In the genomic region with DNA sequence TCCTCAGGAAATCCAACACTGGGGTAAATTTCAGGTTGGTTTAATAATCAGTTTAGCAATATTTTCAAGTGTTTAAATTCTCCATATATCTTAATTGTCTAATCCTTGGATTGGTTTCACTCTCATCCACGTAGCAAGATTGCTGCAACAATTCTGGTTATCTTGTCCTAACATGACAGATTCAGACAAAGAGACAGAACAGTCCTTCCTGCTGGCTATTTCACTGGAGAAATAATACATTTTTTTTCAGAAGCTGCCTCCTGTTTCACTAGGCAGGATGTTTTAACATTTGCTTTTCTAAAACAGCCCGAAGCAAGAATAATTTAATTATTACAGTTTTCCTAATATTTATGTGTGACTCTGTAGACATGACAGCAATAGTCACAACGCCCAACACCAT, we compare ENCODE assay signal across 16 cellular contexts.
DNase-seq lines count a peak whose midpoint lies in the region; ATAC-seq and TF ChIP-seq lines count a peak whose summit lies in the region.
"Had no signal": no experiment of that assay in that cellular context is flagged by ENCODE, and none has a peak within 500 bp of the region (broad histone marks: within the 10 kb centered on the region; RNA-seq: fewer than 3 reads in every experiment).

No MANE protein-coding gene starts in this region.

- H3K4me1 ChIP-seq in OCI-LY1 (ENCODE audit: insufficient read depth, low read length, severe bottlenecking) (peaks cover 68% of the 10 kb centered on the region), PC-3 (ENCODE audit: insufficient read depth, low read length) (no peaks in the 10 kb centered on the region)

- POLR2A ChIA-PET in PC-3 (lab: Charles Lee; ENCODE audit: unreplicated experiment), result no interaction called here

- H3K27me3 ChIP-seq in OCI-LY1 (ENCODE audit: insufficient read depth, low read length) (no peaks in the 10 kb centered on the region), SU-DHL-6 (ENCODE audit: low read length) (no peaks in the 10 kb centered on the region), PC-3 (ENCODE audit: low read length) (no peaks in the 10 kb centered on the region)
- H3K27me3 ChIP-seq: BLaER1 treated with 17β-estradiol and CSF1 and Interleukin-3, amounts not matched to agents 10 nM and 100 nM had no signal

- peak overlapping the region; percentile 56 for H3K27ac ChIP-seq in OCI-LY1 (ENCODE audit: low read depth, low read length, poor library complexity, severe bottlenecking)
- H3K27ac ChIP-seq in SU-DHL-6 (ENCODE audit: low read depth, low read length), result no peak overlapping the region
- no peak overlapping the region for H3K27ac ChIP-seq in PC-3 (ENCODE audit: low read length)
- H3K27ac ChIP-seq: BLaER1 treated with 17β-estradiol and CSF1 and Interleukin-3, amounts not matched to agents 10 nM and 100 nM; GM23248 had no signal

- H3K79me2 ChIP-seq in OCI-LY1 (ENCODE audit: insufficient read depth, low read length) (no peaks in the 10 kb centered on the region), SU-DHL-6 (ENCODE audit: insufficient read depth, low read length) (no peaks in the 10 kb centered on the region), PC-3 (ENCODE audit: low read length) (no peaks in the 10 kb centered on the region)

- in situ Hi-C loops in G401 (cut with HindIII; ENCODE audit: low sequenced_read_pairs), result no loop called here

- no peak for ATAC-seq in PC-3

- no peak overlapping the region; the same call in 1 of the 2 replicates for H3K9ac ChIP-seq in OCI-LY1 (ENCODE audit: low read length)
- no peak overlapping the region for H3K9ac ChIP-seq in SU-DHL-6 (ENCODE audit: low read length)
- no peak overlapping the region for H3K9ac ChIP-seq in PC-3 (ENCODE audit: low read length)
- H3K9ac ChIP-seq: BLaER1 treated with 17β-estradiol and CSF1 and Interleukin-3, amounts not matched to agents 10 nM and 100 nM; GM23248 had no signal

- peak; percentile 12 for DNase-seq in G401 (ENCODE audit: low spot score)
- DNase-seq in activated CD4-positive, alpha-beta T cell treated with anti-CD3 and anti-CD28 coated beads, Interleukin-2, amount 50 U/mL, for 4 hours, result no peak
- DNase-seq in PC-3, result no peak
- DNase-seq in A172 (ENCODE audit: low spot score), result no peak
- DNase-seq: CD4-positive, alpha-beta T cell; CD8-positive, alpha-beta memory T cell; DMS 273 treated with DMSO at 0.1 percent for 48 hours; DMS79; EL; GF-D8; GM23248; H7; HCEC 1CT had no signal

- BruUV-seq in PC-3 (replicated peaks; lab: Mats Ljungman, UMichigan), result no TSS peak

- H3K4me2 ChIP-seq in OCI-LY1 (ENCODE audit: low read length) (peak overlapping the region; percentile 21; the same call in 1 of the 2 replicates), SU-DHL-6 (ENCODE audit: low read depth, low read length, poor library complexity, severe bottlenecking) (peak overlapping the region; percentile 22), PC-3 (ENCODE audit: low read length) (no peak overlapping the region)
- H3K4me2 ChIP-seq: BLaER1 treated with 17β-estradiol and CSF1 and Interleukin-3, amounts not matched to agents 10 nM and 100 nM had no signal

- CTCF ChIA-PET in PC-3 (lab: Charles Lee), result no interaction called here

- H3K9me2 ChIP-seq in OCI-LY1 (ENCODE audit: low read depth, low read length) (no peaks in the 10 kb centered on the region), SU-DHL-6 (replicated peaks; ENCODE audit: insufficient read depth, low read length) (no peaks in the 10 kb centered on the region), PC-3 (replicated peaks; ENCODE audit: low read length) (peaks cover 2% of the 10 kb centered on the region; the same call in 1 of the 2 replicates)

- TF ChIP-seq CTCF in OCI-LY1 (IDR thresholded peaks at IDR 0.05; ENCODE audit: low read length) (no peak), SU-DHL-6 (IDR thresholded peaks at IDR 0.05; ENCODE audit: insufficient read depth, low read length, poor library complexity, severe bottlenecking) (no peak), PC-3 (conservative IDR thresholded peaks at IDR 0.05; ENCODE audit: low read depth, low read length) (no peak)

- H3F3A ChIP-seq in OCI-LY1 (ENCODE audit: insufficient read depth, low read length) (no peaks in the 10 kb centered on the region), SU-DHL-6 (ENCODE audit: insufficient read depth) (no peaks in the 10 kb centered on the region), PC-3 (ENCODE audit: low read length, unreplicated experiment) (no peaks in the 10 kb centered on the region)

- intact Hi-C loops in PC-3 (cut with micrococcal nuclease), result no loop called here

- H3K9me3 ChIP-seq in OCI-LY1 (ENCODE audit: low read length) (no peaks in the 10 kb centered on the region), SU-DHL-6 (ENCODE audit: insufficient read depth, low read length) (no peaks in the 10 kb centered on the region), PC-3 (ENCODE audit: low read length) (no peaks in the 10 kb centered on the region)

- H3K4me3 ChIP-seq in OCI-LY1 (ENCODE audit: low read depth, low read length, poor library complexity, severe bottlenecking), result no peak overlapping the region
- no peak overlapping the region for H3K4me3 ChIP-seq in SU-DHL-6 (ENCODE audit: insufficient read depth, low read length, poor library complexity, severe bottlenecking)
- no peak overlapping the region for H3K4me3 ChIP-seq in PC-3 (ENCODE audit: low read length)
- H3K4me3 ChIP-seq: BLaER1 treated with 17β-estradiol and CSF1 and Interleukin-3, amounts not matched to agents 10 nM and 100 nM; GM23248 had no signal

- H3K36me3 ChIP-seq in OCI-LY1 (ENCODE audit: insufficient read depth, low read length) (no peaks in the 10 kb centered on the region), SU-DHL-6 (ENCODE audit: low read length) (no peaks in the 10 kb centered on the region), PC-3 (ENCODE audit: low read depth, low read length) (no peaks in the 10 kb centered on the region)
- H3K36me3 ChIP-seq: BLaER1 treated with 17β-estradiol and CSF1 and Interleukin-3, amounts not matched to agents 10 nM and 100 nM had no signal

- peak overlapping the region; percentile 75 for H2AFZ ChIP-seq in OCI-LY1 (ENCODE audit: low read length)
- peak overlapping the region; percentile 68 for H2AFZ ChIP-seq in SU-DHL-6 (ENCODE audit: low read depth, low read length, severe bottlenecking)
- no peak overlapping the region for H2AFZ ChIP-seq in PC-3 (ENCODE audit: low read length)
- H2AFZ ChIP-seq: GM23248 had no signal

- H4K20me1 ChIP-seq in OCI-LY1 (ENCODE audit: insufficient read depth, low read length) (no peaks in the 10 kb centered on the region), SU-DHL-6 (ENCODE audit: low read depth, low read length) (no peaks in the 10 kb centered on the region), PC-3 (ENCODE audit: low read length) (no peaks in the 10 kb centered on the region)
- H4K20me1 ChIP-seq: BLaER1 treated with 17β-estradiol and CSF1 and Interleukin-3, amounts not matched to agents 10 nM and 100 nM had no signal
